8 cellular contexts compared by ENCODE assay signal in genomic region chr17:46940692-46941404, GRCh38. TPM values are rescaled to one million over a fixed set of nuclear protein-coding genes. Genes with fewer than 3 reads are reported as not detected.
DNase-seq lines count a peak whose midpoint lies in the region; ATAC-seq and TF ChIP-seq lines count a peak whose summit lies in the region.

No MANE protein-coding gene starts in this region.

- 46 to 47% methylated on average over 7 of the region's 7 CpGs for WGBS in lung, 2 donors

- ATAC-seq in HG03097 (IDR thresholded peaks at IDR 0.05; ENCODE audit: low FRiP score, unreplicated experiment), result peak; percentile 80
- no peak for ATAC-seq in lung (ENCODE audit: insufficient read depth, low FRiP score)
- ATAC-seq in HG03520 (IDR thresholded peaks at IDR 0.05; ENCODE audit: unreplicated experiment), result no peak

- H3K9me3 ChIP-seq in lung (ENCODE audit: control insufficient read depth in 2 of 2, insufficient read depth in 1 of 2, low read length in 1 of 2), result no peaks in the 10 kb centered on the region

- H3K4me1 ChIP-seq in lung (ENCODE audit: control insufficient read depth in 2 of 2, insufficient read depth in 2 of 2, low read length in 2 of 2), result peaks cover 0 to 14% of the 10 kb centered on the region in 2 donors

- H3K4me3 ChIP-seq in coronary artery (no peak overlapping the region), lung (no peak overlapping the region)

- H3K27ac ChIP-seq in coronary artery, result no peak overlapping the region
- H3K27ac ChIP-seq in lung (ENCODE audit: low read depth in 1 of 2, low read length in 1 of 2), result no peak overlapping the region

- DNase-seq in ELR (ENCODE audit: low read depth) (peak; percentile 85), NCI-H69 (lab: John Stamatoyannopoulos, UW) (peak; percentile 77), coronary artery (ENCODE audit: low spot score) (no peak), lung (ENCODE audit: low spot score) (peak; percentile 73)
- peak; percentile 64 for DNase-seq in activated CD4-positive, alpha-beta T cell treated with anti-CD3 and anti-CD28 coated beads, Interleukin-2, amount 50 U/mL, for 1 hour
- peak; percentile 18 to 40 for DNase-seq in stimulated activated CD8-positive, alpha-beta memory T cell treated with anti-CD3 and anti-CD28 coated beads, Interleukin-15, amount 100 ng/mL, for 4 hours (ENCODE audit: low read depth in 2 of 2)

- peaks cover 31 to 38% of the 10 kb centered on the region in 2 donors for H3K36me3 ChIP-seq in lung (ENCODE audit: control insufficient read depth in 2 of 2, insufficient read depth in 2 of 2, low read length in 2 of 2)

- H3K27me3 ChIP-seq in lung (ENCODE audit: control insufficient read depth, insufficient read depth), result no peaks in the 10 kb centered on the region

- TF ChIP-seq CTCF in coronary artery (IDR thresholded peaks at IDR 0.05) (peak; percentile 61), lung (IDR thresholded peaks at IDR 0.05; ENCODE audit: control extremely low read depth, extremely low read depth) (peak; percentile 66)

RNA-seq across cellular contexts. Expression of gene GOSR2, which starts 17.9 kb away (rescaled TPM):
- total RNA-seq in lung, result 10 to 100 TPM; 49.6 to 52.9 TPM
- 10 to 100 TPM; 22.4 to 34.5 TPM for polyA plus RNA-seq in lung

RNA-seq across cellular contexts. Expression of gene RPRML, which starts 38.2 kb away (rescaled TPM):
- total RNA-seq in lung, result under 1 TPM in 1 of 2 donors, not detected in 1; 0.37 TPM
- under 1 TPM in 1 of 2 donors, not detected in 1; 0.10 TPM for polyA plus RNA-seq in lung
